Comparison of ENCODE assay signal across 8 cellular contexts in the genomic region with DNA sequence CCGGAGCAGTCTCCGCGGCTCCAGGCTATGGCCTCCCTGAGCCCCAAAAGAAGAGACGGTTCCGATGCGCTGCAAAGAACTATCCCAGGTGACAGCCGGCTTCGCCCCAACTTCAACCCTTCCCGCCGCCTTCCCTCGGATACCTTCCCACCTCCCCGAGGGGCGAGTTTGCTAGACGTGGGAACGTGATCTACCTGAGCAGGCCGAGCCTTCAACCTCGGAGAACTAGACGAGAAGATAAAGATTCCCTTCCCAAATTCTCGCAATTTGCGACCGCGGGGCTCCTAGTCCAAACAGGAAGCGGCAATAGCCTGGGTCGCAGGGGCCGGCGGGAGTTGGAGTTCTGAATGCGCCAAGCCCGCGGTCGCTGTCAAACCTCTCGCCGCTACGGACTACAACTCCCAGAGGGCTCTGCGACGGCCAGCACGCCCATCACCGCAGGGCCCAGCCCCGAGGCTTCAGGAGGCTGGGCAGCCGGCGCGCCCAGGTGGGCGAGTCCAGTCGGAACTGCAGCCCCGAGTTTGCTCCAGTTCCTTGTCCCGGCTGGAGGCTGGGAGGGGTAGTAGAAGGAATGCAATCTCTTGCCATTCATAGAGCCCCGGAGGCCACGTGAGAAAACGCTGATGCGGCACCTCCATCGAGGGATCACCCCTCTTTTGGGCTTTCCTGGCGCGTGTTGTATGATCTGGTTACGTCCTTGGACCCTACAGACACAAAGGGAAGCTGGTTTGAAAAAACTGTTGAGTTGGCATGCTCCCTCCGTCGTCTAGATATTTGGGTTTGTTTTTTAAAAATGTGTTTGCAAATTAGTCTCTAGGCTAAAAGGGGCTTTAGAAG.
DNase-seq lines count a peak whose midpoint lies in the region; ATAC-seq and TF ChIP-seq lines count a peak whose summit lies in the region.

A gene with protein sequence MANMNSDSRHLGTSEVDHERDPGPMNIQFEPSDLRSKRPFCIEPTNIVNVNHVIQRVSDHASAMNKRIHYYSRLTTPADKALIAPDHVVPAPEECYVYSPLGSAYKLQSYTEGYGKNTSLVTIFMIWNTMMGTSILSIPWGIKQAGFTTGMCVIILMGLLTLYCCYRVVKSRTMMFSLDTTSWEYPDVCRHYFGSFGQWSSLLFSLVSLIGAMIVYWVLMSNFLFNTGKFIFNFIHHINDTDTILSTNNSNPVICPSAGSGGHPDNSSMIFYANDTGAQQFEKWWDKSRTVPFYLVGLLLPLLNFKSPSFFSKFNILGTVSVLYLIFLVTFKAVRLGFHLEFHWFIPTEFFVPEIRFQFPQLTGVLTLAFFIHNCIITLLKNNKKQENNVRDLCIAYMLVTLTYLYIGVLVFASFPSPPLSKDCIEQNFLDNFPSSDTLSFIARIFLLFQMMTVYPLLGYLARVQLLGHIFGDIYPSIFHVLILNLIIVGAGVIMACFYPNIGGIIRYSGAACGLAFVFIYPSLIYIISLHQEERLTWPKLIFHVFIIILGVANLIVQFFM (minus strand): TSS at position 302 of the 837 bp plus-strand sequence. CDS start 14,366 bp downstream, outside the sequence.

- peak within 1 kb of the TSS; percentile 98 for H3K4me3 ChIP-seq in choroid plexus epithelial cell (ENCODE audit: low read depth, low read length)

- DNase-seq in AML-193 (lab: John Stamatoyannopoulos, UW) (peak; percentile 84 to 88), NCI-H510A treated with DMSO at 0.1 percent for 48 hours (lab: John Stamatoyannopoulos, UW) (peak; percentile 84), choroid plexus epithelial cell (ENCODE audit: low read depth) (peak; percentile 96), kidney tubule cell (ENCODE audit: low spot score) (peak; percentile 96)
- peak; percentile 84 to 93 for DNase-seq in activated CD4-positive, alpha-beta T cell treated with anti-CD3 and anti-CD28 coated beads for 24 hours (ENCODE audit: low read depth in 2 of 2)
- peak; percentile 80 to 94 (median 92) for DNase-seq in stimulated activated CD4-positive, alpha-beta T cell treated with anti-CD3 and anti-CD28 coated beads, Interleukin-1b, Interleukin-23, amount 100 ng/mL, for 24 hours (ENCODE audit: low read depth in 4 of 4, low spot score in 1 of 4)

- ATAC-seq in HG03439 (IDR thresholded peaks at IDR 0.05; ENCODE audit: unreplicated experiment) = peak; percentile 100

- peak; percentile 64 for TF ChIP-seq POLR2A in GM19193 (IDR thresholded peaks at IDR 0.05; ENCODE audit: extremely low read depth, insufficient read depth, insufficient read length)

- no peak for TF ChIP-seq CTCF in choroid plexus epithelial cell (conservative IDR thresholded peaks at IDR 0.05; ENCODE audit: low read depth, low read length)

Comparison
In these comparisons a context has a peak if more than half of its experiments do, and no peak if none do; other contexts are left out.
1. Peak in every context shown above with its lines: DNase-seq, ATAC-seq and H3K4me3 ChIP-seq.